In the genomic region with DNA sequence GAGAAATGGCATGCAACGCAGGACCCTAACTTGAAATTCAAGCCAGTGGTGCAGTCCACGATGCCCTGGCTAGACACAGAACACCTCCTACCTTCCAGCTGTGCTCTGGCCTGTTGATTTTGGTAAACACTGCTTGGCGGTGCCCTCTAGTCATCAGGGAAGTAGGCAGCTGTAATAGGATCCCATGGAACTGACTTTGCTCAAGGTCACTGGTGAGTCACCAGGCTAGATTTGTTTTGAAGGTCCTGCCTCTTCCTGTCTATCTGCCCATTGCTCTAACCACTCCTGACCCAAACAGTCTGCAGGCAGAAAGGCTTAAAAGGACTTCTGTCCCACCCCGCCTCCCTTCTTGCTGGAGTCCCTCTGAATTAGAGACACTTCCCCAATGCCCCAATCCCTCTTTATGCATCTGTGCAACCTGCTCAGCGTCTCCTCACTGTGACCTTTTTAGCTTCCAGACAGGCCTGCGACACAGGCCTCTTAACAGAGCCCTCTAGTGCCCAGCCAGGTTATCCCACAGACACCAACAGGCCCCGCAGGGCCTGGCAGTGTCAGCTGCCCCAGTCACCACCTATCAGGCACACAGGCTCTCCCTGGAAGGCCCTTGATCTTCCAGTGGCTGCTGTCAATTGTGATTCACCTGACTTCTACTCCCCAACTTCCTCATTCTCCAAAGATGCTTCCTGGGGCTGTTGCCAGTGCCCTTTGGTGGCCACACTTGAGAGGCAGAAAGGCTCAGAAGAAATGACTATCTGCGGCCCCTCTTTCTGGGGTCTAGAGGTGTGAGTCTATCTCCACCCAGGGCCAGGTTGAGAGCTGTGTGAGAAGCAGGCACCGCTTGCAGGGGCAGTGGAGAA, we compare ENCODE assay signal across 1 cellular context.
TF ChIP-seq lines count a peak whose summit lies in the region.

No MANE protein-coding gene starts in this region.

TF ChIP-seq in HepG2, 621 proteins besides CTCF, POLR2A, EP300 and RAD21 (continued from another document and continues in another):
- TF ChIP-seq, protein P1, sequence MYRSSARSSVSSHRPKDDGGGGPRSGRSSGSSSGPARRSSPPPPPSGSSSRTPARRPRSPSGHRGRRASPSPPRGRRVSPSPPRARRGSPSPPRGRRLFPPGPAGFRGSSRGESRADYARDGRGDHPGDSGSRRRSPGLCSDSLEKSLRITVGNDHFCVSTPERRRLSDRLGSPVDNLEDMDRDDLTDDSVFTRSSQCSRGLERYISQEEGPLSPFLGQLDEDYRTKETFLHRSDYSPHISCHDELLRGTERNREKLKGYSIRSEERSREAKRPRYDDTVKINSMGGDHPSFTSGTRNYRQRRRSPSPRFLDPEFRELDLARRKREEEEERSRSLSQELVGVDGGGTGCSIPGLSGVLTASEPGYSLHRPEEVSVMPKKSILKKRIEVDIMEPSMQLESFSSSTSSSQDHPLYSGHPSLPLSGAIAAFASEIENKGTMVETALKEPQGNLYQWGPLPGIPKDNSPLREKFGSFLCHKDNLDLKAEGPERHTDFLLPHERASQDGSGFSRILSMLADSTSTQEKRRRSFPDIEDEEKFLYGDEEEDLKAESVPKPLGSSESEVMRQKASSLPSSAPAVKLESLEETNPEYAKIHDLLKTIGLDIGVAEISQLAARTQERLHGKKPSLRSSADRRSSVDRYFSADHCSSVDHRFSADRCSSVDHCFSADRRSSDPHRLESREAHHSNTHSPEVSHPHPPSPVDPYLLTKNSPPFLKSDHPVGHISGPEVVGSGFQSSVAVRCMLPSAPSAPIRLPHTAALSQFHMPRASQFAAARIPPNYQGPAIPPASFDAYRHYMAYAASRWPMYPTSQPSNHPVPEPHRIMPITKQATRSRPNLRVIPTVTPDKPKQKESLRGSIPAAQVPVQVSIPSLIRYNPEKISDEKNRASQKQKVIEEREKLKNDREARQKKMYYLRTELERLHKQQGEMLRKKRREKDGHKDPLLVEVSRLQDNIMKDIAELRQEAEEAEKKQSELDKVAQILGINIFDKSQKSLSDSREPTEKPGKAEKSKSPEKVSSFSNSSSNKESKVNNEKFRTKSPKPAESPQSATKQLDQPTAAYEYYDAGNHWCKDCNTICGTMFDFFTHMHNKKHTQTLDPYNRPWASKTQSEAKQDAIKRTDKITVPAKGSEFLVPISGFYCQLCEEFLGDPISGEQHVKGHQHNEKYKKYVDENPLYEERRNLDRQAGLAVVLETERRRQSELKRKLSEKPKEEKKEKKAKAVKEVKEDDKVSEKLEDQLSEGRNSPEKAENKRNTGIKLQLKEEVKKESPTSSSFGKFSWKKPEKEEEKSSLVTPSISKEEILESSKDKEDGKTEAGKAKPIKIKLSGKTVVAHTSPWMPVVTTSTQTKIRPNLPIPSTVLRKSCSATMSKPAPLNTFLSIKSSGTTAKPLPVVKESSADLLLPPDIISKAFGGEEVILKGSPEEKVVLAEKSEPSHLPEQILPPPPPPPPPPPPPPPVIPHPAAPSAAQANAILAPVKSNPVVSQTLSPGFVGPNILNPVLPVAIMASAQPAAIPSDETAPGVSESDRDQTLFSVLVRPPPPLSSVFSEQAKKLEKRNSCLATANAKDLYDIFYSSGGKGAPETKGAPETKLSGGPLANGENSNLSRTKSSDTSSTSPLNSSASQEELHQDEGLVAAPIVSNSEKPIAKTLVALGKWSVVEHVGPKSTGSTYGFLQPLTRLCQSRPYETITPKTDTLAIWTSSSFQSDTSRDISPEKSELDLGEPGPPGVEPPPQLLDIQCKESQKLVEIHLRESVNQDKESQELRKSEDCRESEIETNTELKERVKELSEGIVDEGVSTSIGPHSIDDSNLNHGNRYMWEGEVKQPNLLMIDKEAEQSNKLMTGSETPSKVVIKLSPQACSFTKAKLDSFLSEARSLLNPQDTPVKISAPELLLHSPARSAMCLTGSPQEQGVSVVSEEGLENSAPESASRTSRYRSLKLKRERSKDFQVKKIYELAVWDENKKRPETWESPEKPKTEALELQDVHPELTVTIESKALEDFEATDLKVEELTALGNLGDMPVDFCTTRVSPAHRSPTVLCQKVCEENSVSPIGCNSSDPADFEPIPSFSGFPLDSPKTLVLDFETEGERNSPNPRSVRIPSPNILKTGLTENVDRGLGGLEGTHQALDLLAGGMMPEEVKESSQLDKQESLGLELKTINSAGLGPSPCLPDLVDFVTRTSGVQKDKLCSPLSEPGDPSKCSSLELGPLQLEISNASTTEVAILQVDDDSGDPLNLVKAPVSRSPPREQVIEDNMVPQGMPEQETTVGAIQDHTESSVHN (CRISPR knock-in tag; IDR thresholded peaks at IDR 0.05) = peak; percentile 82; the same call in 1 of the 2 replicates
- TF ChIP-seq CENPX (CRISPR knock-in tag; IDR thresholded peaks at IDR 0.05) (no peak), ZNF644 (CRISPR knock-in tag; IDR thresholded peaks at IDR 0.05; ENCODE audit: low read depth) (peak; percentile 77), ZNF615 (CRISPR knock-in tag; IDR thresholded peaks at IDR 0.05; ENCODE audit: borderline replicate concordance) (no peak; the same call in 1 of the 2 replicates), ZNF761 (CRISPR knock-in tag; conservative IDR thresholded peaks at IDR 0.05) (peak; percentile 79), BORCS8-MEF2B (CRISPR knock-in tag; IDR thresholded peaks at IDR 0.05) (peak; percentile 47), KAT2B (IDR thresholded peaks at IDR 0.05; ENCODE audit: borderline replicate concordance, low read depth, low read length) (no peak), ZNF432 (CRISPR knock-in tag; IDR thresholded peaks at IDR 0.05; ENCODE audit: borderline replicate concordance) (no peak), HOXA7 (CRISPR knock-in tag; IDR thresholded peaks at IDR 0.05) (no peak), FOXJ3 (CRISPR knock-in tag; IDR thresholded peaks at IDR 0.05; ENCODE audit: borderline replicate concordance) (peak; percentile 100), NFRKB (IDR thresholded peaks at IDR 0.05) (no peak), ZNF709 (CRISPR knock-in tag; IDR thresholded peaks at IDR 0.05) (0 out of 2 replicates have a peak, but pooled peaks have one; percentile 55), SNAPC2 (CRISPR knock-in tag; IDR thresholded peaks at IDR 0.05) (no peak), ARID2 (CRISPR knock-in tag; IDR thresholded peaks at IDR 0.05; ENCODE audit: borderline replicate concordance) (0 out of 2 replicates have a peak, but pooled peaks have one; percentile 8), ATM (IDR thresholded peaks at IDR 0.05; ENCODE audit: borderline replicate concordance) (no peak), FOXA3 (CRISPR knock-in tag; IDR thresholded peaks at IDR 0.05) (peak; percentile 100), SP1 (IDR thresholded peaks at IDR 0.05) (no peak), SP1 (CRISPR knock-in tag; IDR thresholded peaks at IDR 0.05) (no peak; the same call in 1 of the 2 replicates)
- TF ChIP-seq, protein P2, sequence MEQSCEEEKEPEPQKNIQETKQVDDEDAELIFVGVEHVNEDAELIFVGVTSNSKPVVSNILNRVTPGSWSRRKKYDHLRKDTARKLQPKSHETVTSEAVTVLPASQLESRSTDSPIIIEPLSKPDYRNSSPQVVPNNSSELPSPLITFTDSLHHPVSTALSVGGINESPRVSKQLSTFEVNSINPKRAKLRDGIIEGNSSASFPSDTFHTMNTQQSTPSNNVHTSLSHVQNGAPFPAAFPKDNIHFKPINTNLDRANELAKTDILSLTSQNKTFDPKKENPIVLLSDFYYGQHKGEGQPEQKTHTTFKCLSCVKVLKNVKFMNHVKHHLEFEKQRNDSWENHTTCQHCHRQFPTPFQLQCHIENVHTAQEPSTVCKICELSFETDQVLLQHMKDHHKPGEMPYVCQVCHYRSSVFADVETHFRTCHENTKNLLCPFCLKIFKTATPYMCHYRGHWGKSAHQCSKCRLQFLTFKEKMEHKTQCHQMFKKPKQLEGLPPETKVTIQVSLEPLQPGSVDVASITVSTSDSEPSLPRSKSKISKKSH (CRISPR knock-in tag; IDR thresholded peaks at IDR 0.05; ENCODE audit: borderline replicate concordance) = no peak
- TF ChIP-seq, protein P3, sequence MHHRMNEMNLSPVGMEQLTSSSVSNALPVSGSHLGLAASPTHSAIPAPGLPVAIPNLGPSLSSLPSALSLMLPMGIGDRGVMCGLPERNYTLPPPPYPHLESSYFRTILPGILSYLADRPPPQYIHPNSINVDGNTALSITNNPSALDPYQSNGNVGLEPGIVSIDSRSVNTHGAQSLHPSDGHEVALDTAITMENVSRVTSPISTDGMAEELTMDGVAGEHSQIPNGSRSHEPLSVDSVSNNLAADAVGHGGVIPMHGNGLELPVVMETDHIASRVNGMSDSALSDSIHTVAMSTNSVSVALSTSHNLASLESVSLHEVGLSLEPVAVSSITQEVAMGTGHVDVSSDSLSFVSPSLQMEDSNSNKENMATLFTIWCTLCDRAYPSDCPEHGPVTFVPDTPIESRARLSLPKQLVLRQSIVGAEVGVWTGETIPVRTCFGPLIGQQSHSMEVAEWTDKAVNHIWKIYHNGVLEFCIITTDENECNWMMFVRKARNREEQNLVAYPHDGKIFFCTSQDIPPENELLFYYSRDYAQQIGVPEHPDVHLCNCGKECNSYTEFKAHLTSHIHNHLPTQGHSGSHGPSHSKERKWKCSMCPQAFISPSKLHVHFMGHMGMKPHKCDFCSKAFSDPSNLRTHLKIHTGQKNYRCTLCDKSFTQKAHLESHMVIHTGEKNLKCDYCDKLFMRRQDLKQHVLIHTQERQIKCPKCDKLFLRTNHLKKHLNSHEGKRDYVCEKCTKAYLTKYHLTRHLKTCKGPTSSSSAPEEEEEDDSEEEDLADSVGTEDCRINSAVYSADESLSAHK (CRISPR knock-in tag; IDR thresholded peaks at IDR 0.05; ENCODE audit: borderline replicate concordance) = no peak
- TF ChIP-seq, protein P4, sequence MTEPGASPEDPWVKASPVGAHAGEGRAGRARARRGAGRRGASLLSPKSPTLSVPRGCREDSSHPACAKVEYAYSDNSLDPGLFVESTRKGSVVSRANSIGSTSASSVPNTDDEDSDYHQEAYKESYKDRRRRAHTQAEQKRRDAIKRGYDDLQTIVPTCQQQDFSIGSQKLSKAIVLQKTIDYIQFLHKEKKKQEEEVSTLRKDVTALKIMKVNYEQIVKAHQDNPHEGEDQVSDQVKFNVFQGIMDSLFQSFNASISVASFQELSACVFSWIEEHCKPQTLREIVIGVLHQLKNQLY (CRISPR knock-in tag; IDR thresholded peaks at IDR 0.05) = no peak; the same call in 1 of the 2 replicates
- TF ChIP-seq, protein P5, sequence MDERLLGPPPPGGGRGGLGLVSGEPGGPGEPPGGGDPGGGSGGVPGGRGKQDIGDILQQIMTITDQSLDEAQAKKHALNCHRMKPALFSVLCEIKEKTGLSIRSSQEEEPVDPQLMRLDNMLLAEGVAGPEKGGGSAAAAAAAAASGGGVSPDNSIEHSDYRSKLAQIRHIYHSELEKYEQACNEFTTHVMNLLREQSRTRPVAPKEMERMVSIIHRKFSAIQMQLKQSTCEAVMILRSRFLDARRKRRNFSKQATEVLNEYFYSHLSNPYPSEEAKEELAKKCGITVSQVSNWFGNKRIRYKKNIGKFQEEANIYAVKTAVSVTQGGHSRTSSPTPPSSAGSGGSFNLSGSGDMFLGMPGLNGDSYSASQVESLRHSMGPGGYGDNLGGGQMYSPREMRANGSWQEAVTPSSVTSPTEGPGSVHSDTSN (CRISPR knock-in tag; IDR thresholded peaks at IDR 0.05) = no peak; the same call in 1 of the 2 replicates
- TF ChIP-seq, protein P6, sequence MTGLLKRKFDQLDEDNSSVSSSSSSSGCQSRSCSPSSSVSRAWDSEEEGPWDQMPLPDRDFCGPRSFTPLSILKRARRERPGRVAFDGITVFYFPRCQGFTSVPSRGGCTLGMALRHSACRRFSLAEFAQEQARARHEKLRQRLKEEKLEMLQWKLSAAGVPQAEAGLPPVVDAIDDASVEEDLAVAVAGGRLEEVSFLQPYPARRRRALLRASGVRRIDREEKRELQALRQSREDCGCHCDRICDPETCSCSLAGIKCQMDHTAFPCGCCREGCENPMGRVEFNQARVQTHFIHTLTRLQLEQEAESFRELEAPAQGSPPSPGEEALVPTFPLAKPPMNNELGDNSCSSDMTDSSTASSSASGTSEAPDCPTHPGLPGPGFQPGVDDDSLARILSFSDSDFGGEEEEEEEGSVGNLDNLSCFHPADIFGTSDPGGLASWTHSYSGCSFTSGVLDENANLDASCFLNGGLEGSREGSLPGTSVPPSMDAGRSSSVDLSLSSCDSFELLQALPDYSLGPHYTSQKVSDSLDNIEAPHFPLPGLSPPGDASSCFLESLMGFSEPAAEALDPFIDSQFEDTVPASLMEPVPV (CRISPR knock-in tag; IDR thresholded peaks at IDR 0.05) = peak; percentile 12
- TF ChIP-seq, protein P7, sequence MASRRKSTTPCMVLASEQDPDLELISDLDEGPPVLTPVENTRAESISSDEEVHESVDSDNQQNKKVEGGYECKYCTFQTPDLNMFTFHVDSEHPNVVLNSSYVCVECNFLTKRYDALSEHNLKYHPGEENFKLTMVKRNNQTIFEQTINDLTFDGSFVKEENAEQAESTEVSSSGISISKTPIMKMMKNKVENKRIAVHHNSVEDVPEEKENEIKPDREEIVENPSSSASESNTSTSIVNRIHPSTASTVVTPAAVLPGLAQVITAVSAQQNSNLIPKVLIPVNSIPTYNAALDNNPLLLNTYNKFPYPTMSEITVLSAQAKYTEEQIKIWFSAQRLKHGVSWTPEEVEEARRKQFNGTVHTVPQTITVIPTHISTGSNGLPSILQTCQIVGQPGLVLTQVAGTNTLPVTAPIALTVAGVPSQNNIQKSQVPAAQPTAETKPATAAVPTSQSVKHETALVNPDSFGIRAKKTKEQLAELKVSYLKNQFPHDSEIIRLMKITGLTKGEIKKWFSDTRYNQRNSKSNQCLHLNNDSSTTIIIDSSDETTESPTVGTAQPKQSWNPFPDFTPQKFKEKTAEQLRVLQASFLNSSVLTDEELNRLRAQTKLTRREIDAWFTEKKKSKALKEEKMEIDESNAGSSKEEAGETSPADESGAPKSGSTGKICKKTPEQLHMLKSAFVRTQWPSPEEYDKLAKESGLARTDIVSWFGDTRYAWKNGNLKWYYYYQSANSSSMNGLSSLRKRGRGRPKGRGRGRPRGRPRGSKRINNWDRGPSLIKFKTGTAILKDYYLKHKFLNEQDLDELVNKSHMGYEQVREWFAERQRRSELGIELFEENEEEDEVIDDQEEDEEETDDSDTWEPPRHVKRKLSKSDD (CRISPR knock-in tag; IDR thresholded peaks at IDR 0.05; ENCODE audit: low read depth) = peak; percentile 72; the same call in 1 of the 2 replicates
- TF ChIP-seq, protein P8, sequence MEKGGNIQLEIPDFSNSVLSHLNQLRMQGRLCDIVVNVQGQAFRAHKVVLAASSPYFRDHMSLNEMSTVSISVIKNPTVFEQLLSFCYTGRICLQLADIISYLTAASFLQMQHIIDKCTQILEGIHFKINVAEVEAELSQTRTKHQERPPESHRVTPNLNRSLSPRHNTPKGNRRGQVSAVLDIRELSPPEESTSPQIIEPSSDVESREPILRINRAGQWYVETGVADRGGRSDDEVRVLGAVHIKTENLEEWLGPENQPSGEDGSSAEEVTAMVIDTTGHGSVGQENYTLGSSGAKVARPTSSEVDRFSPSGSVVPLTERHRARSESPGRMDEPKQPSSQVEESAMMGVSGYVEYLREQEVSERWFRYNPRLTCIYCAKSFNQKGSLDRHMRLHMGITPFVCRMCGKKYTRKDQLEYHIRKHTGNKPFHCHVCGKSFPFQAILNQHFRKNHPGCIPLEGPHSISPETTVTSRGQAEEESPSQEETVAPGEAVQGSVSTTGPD (CRISPR knock-in tag; IDR thresholded peaks at IDR 0.05) = peak; percentile 36; the same call in 1 of the 2 replicates
